Comparison of ENCODE assay signal across 8 cellular contexts in genomic region chr3:194691481-194692281, GRCh38. TPM values are rescaled to one million over a fixed set of nuclear protein-coding genes. Genes with fewer than 3 reads are reported as not detected.
DNase-seq lines count a peak whose midpoint lies in the region; ATAC-seq and TF ChIP-seq lines count a peak whose summit lies in the region.

No MANE protein-coding gene starts in this region.

- no peak overlapping the region for H3K27ac ChIP-seq in left lung

- peak; percentile 70 for ATAC-seq in GM21529 (IDR thresholded peaks at IDR 0.05; ENCODE audit: unreplicated experiment)
- no peak for ATAC-seq in left lung

- intact Hi-C loops in lower leg skin (cut with DNase I; ENCODE audit: low total_unique reads) = no loop called here
- intact Hi-C loops in left lung (cut with DNase I) = no loop called here

- 62 to 72% methylated on average over 15 of the region's 15 CpGs for WGBS in lower leg skin, 2 donors

- DNase-seq in GM10266 (ENCODE audit: extremely low spot score) = peak; percentile 89
- peak; percentile 7 for DNase-seq in fibroblast of mammary gland (ENCODE audit: low read depth)
- no peak for DNase-seq in iPS-NIHi11 (ENCODE audit: low spot score)
- no peak for DNase-seq in lower leg skin (ENCODE audit: low spot score in 2 of 2)
- no peak for DNase-seq in AG08395 (ENCODE audit: low spot score)
- DNase-seq in left lung = no peak

- H3K27me3 ChIP-seq in left lung = peaks cover 0 to 16% of the 10 kb centered on the region in 2 donors

- no peaks in the 10 kb centered on the region for H3K9me3 ChIP-seq in left lung

- peaks cover 14 to 32% of the 10 kb centered on the region in 2 donors for H3K4me1 ChIP-seq in left lung

- TF ChIP-seq EP300 in Ishikawa (IDR thresholded peaks at IDR 0.05; ENCODE audit: borderline replicate concordance) = 0 out of 2 replicates have a peak, but pooled peaks have one; percentile 16

- H3K36me3 ChIP-seq in left lung = no peaks in the 10 kb centered on the region

- TF ChIP-seq CTCF in GM10266 (IDR thresholded peaks at IDR 0.05; ENCODE audit: control insufficient read depth, insufficient read depth, low read depth, missing control alignments) (no peak), fibroblast of mammary gland (conservative IDR thresholded peaks at IDR 0.05; ENCODE audit: control insufficient read depth, insufficient read depth, low read depth, low read length) (no peak), lower leg skin (IDR thresholded peaks at IDR 0.05) (no peak), left lung (IDR thresholded peaks at IDR 0.05) (no peak)

- TF ChIP-seq RAD21 in Ishikawa (IDR thresholded peaks at IDR 0.05; ENCODE audit: low read depth) = no peak

- TF ChIP-seq POLR2A in lower leg skin (IDR thresholded peaks at IDR 0.05) = no peak

- no peak overlapping the region for H3K4me3 ChIP-seq in fibroblast of mammary gland (ENCODE audit: control insufficient read depth, low read depth, low read length)
- no peak overlapping the region for H3K4me3 ChIP-seq in lower leg skin (ENCODE audit: low read depth, poor library complexity, severe bottlenecking)
- H3K4me3 ChIP-seq in left lung = no peak overlapping the region

TF ChIP-seq in Ishikawa, 13 proteins besides CTCF, POLR2A, EP300 and RAD21:
- TF ChIP-seq NFIC (IDR thresholded peaks at IDR 0.05) = peak; percentile 28; the same call in 1 of the 2 replicates
- peak; percentile 20; the same call in 1 of the 2 replicates for TF ChIP-seq TCF12 (IDR thresholded peaks at IDR 0.05; ENCODE audit: low read depth)
- peak; percentile 50 for TF ChIP-seq MAX (IDR thresholded peaks at IDR 0.05)
- TF ChIP-seq USF1 (IDR thresholded peaks at IDR 0.05) = 0 out of 2 replicates have a peak, but pooled peaks have one; percentile 19
- TF ChIP-seq REST (IDR thresholded peaks at IDR 0.05; ENCODE audit: low read depth) = no peak
- TF ChIP-seq TEAD4 (IDR thresholded peaks at IDR 0.05) = peak; percentile 37; the same call in 1 of the 2 replicates
- no peak for TF ChIP-seq ZBTB7A (IDR thresholded peaks at IDR 0.05; ENCODE audit: low read depth)
- TF ChIP-seq YY1 (IDR thresholded peaks at IDR 0.05; ENCODE audit: low read depth) = 0 out of 2 replicates have a peak, but pooled peaks have one; percentile 42

RNA-seq across cellular contexts. Expression of gene FAM43A, which starts 6.0 kb away (rescaled TPM):
- total RNA-seq in lower leg skin (100 to 1,000 TPM in 1 of 4 donors, 10 to 100 TPM in 3; 56.0 to 104 (median 77.1) TPM), left lung (1 to 10 TPM; 6.4 to 8.8 TPM)

RNA-seq across cellular contexts. Expression of gene LSG1, which starts 19.7 kb away (rescaled TPM):
- 10 to 100 TPM; 31.7 to 45.9 (median 38.9) TPM for total RNA-seq in lower leg skin
- 10 to 100 TPM; 18.2 to 27.8 TPM for total RNA-seq in left lung

RNA-seq across cellular contexts. Expression of gene TMEM44, which starts 58.5 kb away (rescaled TPM):
- total RNA-seq in lower leg skin = 1 to 10 TPM; 1.2 to 8.5 (median 4.6) TPM
- total RNA-seq in left lung = 10 to 100 TPM; 13.4 to 20.6 TPM

Comparison
In these comparisons a context has a peak if more than half of its experiments do, and no peak if none do; other contexts are left out.
1. DNase-seq: peak in GM10266 (single experiment) and fibroblast of mammary gland (single experiment); none in iPS-NIHi11 (single experiment), lower leg skin (0 of 2), AG08395 (single experiment) and left lung (0 of 2).
2. RNA of gene FAM43A, which starts 6.0 kb away (total RNA-seq): 56.0 to 104 TPM in lower leg skin; 6.4 to 8.8 TPM in left lung; every median in the first group is over 4 times any median in the second.